In the genomic region with DNA sequence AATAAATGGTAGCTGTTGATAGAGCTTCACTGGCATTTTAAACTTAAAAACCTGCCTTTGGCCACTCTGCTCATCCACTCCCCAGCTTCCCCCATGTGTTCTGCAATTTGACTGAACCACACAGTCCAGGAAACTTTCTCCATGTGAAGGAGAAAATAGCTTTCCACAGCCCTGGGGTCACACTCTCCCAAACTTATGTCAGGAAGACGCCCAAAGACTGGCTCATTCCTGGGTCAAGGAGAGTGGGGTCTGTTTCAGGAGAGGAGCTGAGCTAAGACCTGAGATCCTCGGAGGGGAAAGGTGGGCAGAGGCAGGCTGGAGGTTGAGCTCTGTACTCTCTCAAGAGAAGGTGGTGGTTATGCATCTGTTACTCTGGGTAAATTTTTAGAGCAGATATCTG, we compare ENCODE assay signal across 25 cellular contexts. TPM values are rescaled to one million over a fixed set of nuclear protein-coding genes. Genes with fewer than 3 reads are reported as not detected.
DNase-seq lines count a peak whose midpoint lies in the region; ATAC-seq and TF ChIP-seq lines count a peak whose summit lies in the region.
"Had no signal": no experiment of that assay in that cellular context is flagged by ENCODE, and none has a peak within 500 bp of the region (broad histone marks: within the 10 kb centered on the region; RNA-seq: fewer than 3 reads in every experiment).

No MANE protein-coding gene starts in this region.

- intact Hi-C loops in CD4-positive, alpha-beta memory T cell (cut with micrococcal nuclease), result no loop called here
- intact Hi-C loops in IMR-90 (cut with micrococcal nuclease), result loop anchor here (5.0 kb wide), 1 partner anchor 59 kb away; no protein-coding TSS in a partner anchor

- H3K27ac Mint-ChIP-seq in CD4-positive, alpha-beta memory T cell, result peak overlapping the region in 6 of 7 donors; percentile 29 to 88 (median 57)
- H3K27ac Mint-ChIP-seq: activated CD4-positive, alpha-beta T cell treated with anti-CD3 and anti-CD28 coated beads, Interleukin-2, amount 10 ng/mL, durations not matched to agents 24 days and 14 days; dendritic cell treated with granulocyte-macrophage colony-stimulating factor and Interleukin-4, amounts not matched to agents 40 ng/mL and 50 ng/mL, for 4 days had no signal

- no peaks in the 10 kb centered on the region for H3K36me3 ChIP-seq in CD4-positive, alpha-beta memory T cell (ENCODE audit: insufficient read depth, low read length)
- H3K36me3 ChIP-seq in IMR-90 (ENCODE audit: control insufficient read depth, insufficient read depth, low read length) (peaks cover 5% of the 10 kb centered on the region; the same call in 1 of the 2 replicates), skeletal muscle tissue (ENCODE audit: control insufficient read depth in 3 of 3, insufficient read depth in 3 of 3, low read length in 3 of 3) (peaks cover 0 to 5% (median 3%) of the 10 kb centered on the region in 3 donors)
- H3K36me3 ChIP-seq: cardiac muscle cell, ovary had no signal

- peak overlapping the region; percentile 81 for H3K4ac ChIP-seq in IMR-90 (ENCODE audit: low read depth, low read length)

- H2AK9ac ChIP-seq in IMR-90 (replicated peaks; ENCODE audit: low read depth, low read length, poor library complexity), result no peak overlapping the region

- POLR2A ChIA-PET in CD4-positive, alpha-beta memory T cell (lab: Charles Lee; ENCODE audit: partially characterized antibody), result interaction anchor here (0.9 kb wide), 1 partner anchor 97 kb away, joined by 3 read pairs; no protein-coding TSS in a partner anchor
- POLR2A ChIA-PET in IMR-90 (lab: Charles Lee; ENCODE audit: unreplicated experiment), result no interaction called here

- peak overlapping the region; percentile 59; the same call in 1 of the 2 replicates for H4K91ac ChIP-seq in IMR-90 (ENCODE audit: insufficient read depth, low read depth, low read length)

- WGBS in IMR-90 (ENCODE audit: extremely low coverage in 2 of 2, insufficient read length in 1 of 2), 2 experiments, result 100% methylated on average over 1 of the region's 2 CpGs; no CpG with 5 or more reads in 1 of the 2 experiments

- peak overlapping the region; percentile 13; the same call in 1 of the 2 replicates for H2BK20ac ChIP-seq in IMR-90 (ENCODE audit: low read depth, low read length)

- no peak for TF ChIP-seq RAD21 in IMR-90 (IDR thresholded peaks at IDR 0.05; ENCODE audit: low read length)

- peak overlapping the region; percentile 13 for H2BK5ac ChIP-seq in IMR-90 (ENCODE audit: low read depth, low read length, poor library complexity, severe bottlenecking)

- peak overlapping the region; percentile 10; the same call in 1 of the 2 replicates for H3K23ac ChIP-seq in IMR-90 (ENCODE audit: low read depth, low read length)

- H2AK5ac ChIP-seq in IMR-90 (ENCODE audit: low read depth, low read length), result peak overlapping the region; percentile 54; the same call in 1 of the 2 replicates

- no peak for ATAC-seq in IMR-90 (ENCODE audit: low read depth)
- ATAC-seq: foreskin keratinocyte; stimulated activated effector memory CD8-positive, alpha-beta T cell treated with anti-CD3 and anti-CD28 coated beads, Interleukin-12 subunit alpha, Interleukin-12 subunit beta, amount 100 ng/mL, for 72 hours had no signal

- peaks cover 38% of the 10 kb centered on the region for H3K9me1 ChIP-seq in IMR-90 (ENCODE audit: insufficient read depth, low read length)

- TF ChIP-seq CTCF in IMR-90 (conservative IDR thresholded peaks at IDR 0.05; ENCODE audit: low read depth, low read length), result no peak

- H4K5ac ChIP-seq in IMR-90 (ENCODE audit: low read depth, low read length), result no peak overlapping the region

- peak overlapping the region; percentile 81 for H3K18ac ChIP-seq in IMR-90 (ENCODE audit: low read depth, low read length)

- H3K9me3 Mint-ChIP-seq in CD4-positive, alpha-beta memory T cell, result no peaks in the 10 kb centered on the region
- H3K9me3 Mint-ChIP-seq: activated CD4-positive, alpha-beta T cell treated with anti-CD3 and anti-CD28 coated beads, Interleukin-2, amount 10 ng/mL, durations not matched to agents 24 days and 14 days; dendritic cell treated with granulocyte-macrophage colony-stimulating factor and Interleukin-4, amounts not matched to agents 40 ng/mL and 50 ng/mL, for 4 days; naive B cell; stimulated activated effector memory CD8-positive, alpha-beta T cell treated with anti-CD3 and anti-CD28 coated beads, Interleukin-12 subunit alpha, Interleukin-12 subunit beta, amount 100 ng/mL, for 72 hours had no signal

- no peak for TF ChIP-seq POLR2A in IMR-90 (IDR thresholded peaks at IDR 0.05; ENCODE audit: low read depth, low read length)

- dilution Hi-C loops in IMR-90 (cut with HindIII; ENCODE audit: low sequenced_read_pairs, unreplicated experiment), result no loop called here

- H2AFZ ChIP-seq in IMR-90 (replicated peaks; ENCODE audit: low read length, poor library complexity), result no peak overlapping the region

- DNase-seq in CD4-positive, alpha-beta memory T cell, result no peak
- DNase-seq in IMR-90 (no peak), epithelial cell of prostate (ENCODE audit: low read depth, low spot score) (no peak), Ammon's horn (ENCODE audit: low spot score) (no peak), NCI-H1417 treated with DMSO at 0.1 percent for 48 hours (lab: John Stamatoyannopoulos, UW) (no peak)
- no peak for DNase-seq in effector CD8-positive, alpha-beta T cell (lab: John Stamatoyannopoulos, UW)
- DNase-seq: activated CD4-positive, alpha-beta T cell treated with anti-CD3 and anti-CD28 coated beads, Interleukin-2, amount 10 ng/mL, durations not matched to agents 24 days and 14 days; activated CD8-positive, alpha-beta memory T cell treated with anti-CD3 and anti-CD28 coated beads, Interleukin-2, amount 50 U/mL, for 4 hours; activated effector memory CD4-positive, alpha-beta T cell treated with anti-CD3 and anti-CD28 coated beads, Interleukin-2, amount 50 U/mL, for 16 hours; amniotic stem cell; erythroblast; foreskin keratinocyte; naive B cell; NCI-H1436 treated with DMSO at 0.1 percent for 48 hours; NCI-H2171; NCI-H526 treated with DMSO at 0.1 percent for 48 hours; ovary; right lobe of liver; Right ventricle myocardium superior; testis had no signal

- H3K4me3 ChIP-seq in CD4-positive, alpha-beta memory T cell (ENCODE audit: low read length in 2 of 2), result no peak overlapping the region
- H3K4me3 ChIP-seq in IMR-90 (ENCODE audit: insufficient read depth, low read depth, low read length) (no peak overlapping the region), skeletal muscle tissue (ENCODE audit: low read length in 3 of 3) (no peak overlapping the region)
- H3K4me3 ChIP-seq: cardiac muscle cell, ovary, right lobe of liver, testis had no signal

- H4K8ac ChIP-seq in IMR-90 (ENCODE audit: low read depth in 2 of 2, low read length in 2 of 2), result peak overlapping the region in 1 of 2 experiments; percentile 59; a peak in 1 of 4 replicates

- H4K20me1 ChIP-seq in IMR-90 (ENCODE audit: insufficient read depth, low read length), result peaks cover 43% of the 10 kb centered on the region

- no TSS peak for BruUV-seq in IMR-90 (replicated peaks; lab: Mats Ljungman, UMichigan)

- H3K36me3 Mint-ChIP-seq in CD4-positive, alpha-beta memory T cell, result peaks cover 13 to 19% of the 10 kb centered on the region in 2 donors

- in situ Hi-C loops in IMR-90 (cut with MboI; ENCODE audit: low sequenced_read_pairs), result no loop called here

- H2BK15ac ChIP-seq in IMR-90 (ENCODE audit: low read depth, low read length), result no peak overlapping the region; the same call in 2 of the 3 replicates

- H3K79me1 ChIP-seq in IMR-90 (ENCODE audit: low read depth in 1 of 2, low read length in 2 of 2), result peaks cover 44 to 68% of the 10 kb centered on the region in 2 experiments

- no peaks in the 10 kb centered on the region for H3K27me3 Mint-ChIP-seq in CD4-positive, alpha-beta memory T cell
- H3K27me3 Mint-ChIP-seq: activated CD4-positive, alpha-beta T cell treated with anti-CD3 and anti-CD28 coated beads, Interleukin-2, amount 10 ng/mL, durations not matched to agents 24 days and 14 days; naive B cell had no signal

- H3K4me2 ChIP-seq in IMR-90 (ENCODE audit: low read depth, low read length), result peak overlapping the region; percentile 29; the same call in 1 of the 2 replicates

- H3K9ac ChIP-seq in IMR-90 (ENCODE audit: low read depth, low read length) (no peak overlapping the region), skeletal muscle tissue (ENCODE audit: low read depth in 1 of 3, low read length in 3 of 3) (peak overlapping the region in 1 of 3 donors; percentile 36)

- CTCF ChIA-PET in CD4-positive, alpha-beta memory T cell (lab: Charles Lee; ENCODE audit: partially characterized antibody), result interaction anchor here (0.5 to 2.1 kb wide), 7 partner anchors 15 to 53 kb away, joined by 3 to 7 read pairs (median 3); no protein-coding TSS in a partner anchor
- CTCF ChIA-PET in IMR-90 (lab: Yijun Ruan, JAX), result no interaction called here

- no peaks in the 10 kb centered on the region for H3K27me3 ChIP-seq in CD4-positive, alpha-beta memory T cell (ENCODE audit: insufficient read depth, low read length)
- H3K27me3 ChIP-seq in IMR-90 (ENCODE audit: control insufficient read depth, insufficient read depth, low read length), result no peaks in the 10 kb centered on the region
- H3K27me3 ChIP-seq in skeletal muscle tissue (ENCODE audit: control insufficient read depth in 3 of 3, insufficient read depth in 3 of 3, low read length in 3 of 3), result no peaks in the 10 kb centered on the region
- H3K27me3 ChIP-seq: cardiac muscle cell, foreskin keratinocyte, ovary, right lobe of liver, testis had no signal

- peak overlapping the region; percentile 20; the same call in 1 of the 2 replicates for H2BK120ac ChIP-seq in IMR-90 (ENCODE audit: low read depth, low read length)

- H3K9me3 ChIP-seq in CD4-positive, alpha-beta memory T cell (ENCODE audit: control insufficient read depth in 1 of 2, low read length in 2 of 2), result no peaks in the 10 kb centered on the region
- H3K9me3 ChIP-seq in IMR-90 (ENCODE audit: control insufficient read depth, insufficient read depth, low read length) (no peaks in the 10 kb centered on the region), skeletal muscle tissue (ENCODE audit: control insufficient read depth in 3 of 3, low read length in 3 of 3) (no peaks in the 10 kb centered on the region)
- H3K9me3 ChIP-seq: ovary, right lobe of liver, testis had no signal

- H3K4me3 Mint-ChIP-seq in CD4-positive, alpha-beta memory T cell, result peak overlapping the region in 2 of 8 donors; percentile 4 to 34
- H3K4me3 Mint-ChIP-seq: activated CD4-positive, alpha-beta T cell treated with anti-CD3 and anti-CD28 coated beads, Interleukin-2, amount 10 ng/mL, durations not matched to agents 24 days and 14 days; dendritic cell treated with granulocyte-macrophage colony-stimulating factor and Interleukin-4, amounts not matched to agents 40 ng/mL and 50 ng/mL, for 4 days; stimulated activated effector memory CD8-positive, alpha-beta T cell treated with anti-CD3 and anti-CD28 coated beads, Interleukin-12 subunit alpha, Interleukin-12 subunit beta, amount 100 ng/mL, for 72 hours had no signal

- peak overlapping the region; percentile 7 for H3K27ac ChIP-seq in CD4-positive, alpha-beta memory T cell (ENCODE audit: low read depth, low read length)
- H3K27ac ChIP-seq in IMR-90 (ENCODE audit: insufficient read depth, low read length) (no peak overlapping the region), epithelial cell of prostate (peak overlapping the region; percentile 51), skeletal muscle tissue (ENCODE audit: low read depth, low read length) (peak overlapping the region; percentile 7)
- H3K27ac ChIP-seq: cardiac muscle cell, foreskin keratinocyte, HL-60, ovary had no signal

- H3K56ac ChIP-seq in IMR-90 (ENCODE audit: extremely low read depth, insufficient read depth, low read length), result no peak overlapping the region

- peaks cover 32 to 55% (median 48%) of the 10 kb centered on the region in 4 donors for H3K4me1 Mint-ChIP-seq in CD4-positive, alpha-beta memory T cell

- H3K14ac ChIP-seq in IMR-90 (replicated peaks; ENCODE audit: low read depth, low read length), result peak overlapping the region; percentile 27; the same call in 1 of the 2 replicates

- H3K4me1 ChIP-seq in CD4-positive, alpha-beta memory T cell (ENCODE audit: insufficient read depth, low read length), result peaks cover 30% of the 10 kb centered on the region
- H3K4me1 ChIP-seq in IMR-90 (ENCODE audit: control insufficient read depth, insufficient read depth, low read length) (peaks cover 30% of the 10 kb centered on the region), skeletal muscle tissue (ENCODE audit: control insufficient read depth in 3 of 3, insufficient read depth in 3 of 3, low read length in 3 of 3) (peaks cover 28 to 50% (median 45%) of the 10 kb centered on the region in 3 donors)
- H3K4me1 ChIP-seq: right lobe of liver had no signal

RNA-seq across cellular contexts. Expression of gene GPI, which starts 48.7 kb away (rescaled TPM):
- 100 to 1,000 TPM; 121 to 127 TPM for total RNA-seq in CD4-positive, alpha-beta memory T cell
- polyA plus RNA-seq in CD4-positive, alpha-beta memory T cell, result 100 to 1,000 TPM; 127 to 156 TPM
- total RNA-seq in IMR-90 (2012; rRNA removed) (142 and 147 TPM in 2 replicates), skeletal muscle tissue (80.4 TPM)
- 239 and 245 TPM in 2 replicates for polyA plus RNA-seq in IMR-90 (2012; rRNA removed)
- 215 and 276 TPM in 2 replicates for polyA plus RNA-seq in IMR-90 (2012; cell fraction: cytosol; rRNA removed)
- polyA plus RNA-seq in IMR-90 (2012; cell fraction: nucleus; rRNA removed; ENCODE audit: low replicate concordance), result 155 and 257 TPM in 2 replicates
